Comparison of ENCODE assay signal across 23 cellular contexts in genomic region chr12:105906545-105906944, GRCh38.
"Had no signal": no experiment of that assay in that cellular context is flagged by ENCODE, and none has a peak within 500 bp of the region (broad histone marks: within the 10 kb centered on the region; RNA-seq: fewer than 3 reads in every experiment).

No MANE protein-coding gene starts in this region.

- H3K4me1 Mint-ChIP-seq: activated B cell treated with CpG ODN at 0.5 μM for 24 hours; activated CD4-positive, alpha-beta T cell treated with anti-CD3 and anti-CD28 coated beads for 36 hours; activated T-helper 17 cell treated with anti-CD3 and anti-CD28 coated beads, Interleukin-2, amount 50 U/mL, for 72 hours; memory B cell; naive B cell had no signal

- H3K9me3 Mint-ChIP-seq: activated B cell treated with CpG ODN at 0.5 μM for 24 hours; activated T-cell treated with anti-CD3 and anti-CD28 coated beads, Interleukin-2, amount 50 U/mL, for 24 hours; activated T-helper 17 cell treated with anti-CD3 and anti-CD28 coated beads, Interleukin-2, amount 50 U/mL, for 72 hours; memory B cell; T-helper 1 cell treated with Interleukin-12 subunit alpha and Interleukin-12 subunit beta and Interleukin-4 antibody, amounts not matched to agents 30 μg/mL and 1 μg/mL, for 36 hours had no signal

- H3K4me3 ChIP-seq: adrenal gland, upper lobe of left lung had no signal

- H3K4me1 ChIP-seq: adrenal gland, upper lobe of left lung had no signal

- H3K27ac Mint-ChIP-seq: activated B cell treated with CpG ODN at 0.5 μM for 24 hours; activated CD4-positive, alpha-beta T cell treated with anti-CD3 and anti-CD28 coated beads for 36 hours; activated naive CD4-positive, alpha-beta T cell treated with anti-CD3 and anti-CD28 coated beads, Interleukin-2, amount 50 U/mL, for 72 hours; activated T-cell treated with anti-CD3 and anti-CD28 coated beads, Interleukin-2, amount 50 U/mL, for 24 hours; activated T-helper 17 cell treated with anti-CD3 and anti-CD28 coated beads, Interleukin-2, amount 50 U/mL, for 72 hours; memory B cell; naive B cell; progenitor cell of endocrine pancreas; T-helper 1 cell treated with Interleukin-12 subunit alpha and Interleukin-12 subunit beta and Interleukin-4 antibody, amounts not matched to agents 30 μg/mL and 1 μg/mL, for 36 hours had no signal

- H3K36me3 Mint-ChIP-seq: activated naive CD4-positive, alpha-beta T cell treated with anti-CD3 and anti-CD28 coated beads, Interleukin-2, amount 50 U/mL, for 72 hours; memory B cell; naive B cell had no signal

- H3K27ac ChIP-seq: adrenal gland, upper lobe of left lung had no signal

- H3K4me3 Mint-ChIP-seq: activated B cell treated with CpG ODN at 0.5 μM for 24 hours; activated CD4-positive, alpha-beta T cell treated with anti-CD3 and anti-CD28 coated beads for 36 hours; activated T-cell treated with anti-CD3 and anti-CD28 coated beads, Interleukin-2, amount 50 U/mL, for 24 hours; activated T-helper 17 cell treated with anti-CD3 and anti-CD28 coated beads, Interleukin-2, amount 50 U/mL, for 72 hours; memory B cell; naive B cell; T-helper 1 cell treated with Interleukin-12 subunit alpha and Interleukin-12 subunit beta and Interleukin-4 antibody, amounts not matched to agents 30 μg/mL and 1 μg/mL, for 36 hours had no signal

- FAIRE-seq: endometrium, frontal cortex, islet of Langerhans had no signal

- ATAC-seq: activated CD4-positive, alpha-beta T cell treated with anti-CD3 and anti-CD28 coated beads for 36 hours; activated naive CD4-positive, alpha-beta T cell treated with anti-CD3 and anti-CD28 coated beads, Interleukin-2, amount 50 U/mL, for 72 hours; activated T-helper 17 cell treated with anti-CD3 and anti-CD28 coated beads, Interleukin-2, amount 50 U/mL, for 72 hours had no signal

- H3K36me3 ChIP-seq: adrenal gland, upper lobe of left lung had no signal

- DNase-seq: activated B cell treated with CpG ODN at 0.5 μM for 24 hours; activated CD4-positive, alpha-beta T cell treated with anti-CD3 and anti-CD28 coated beads for 36 hours; activated CD4-positive, alpha-beta T cell treated with anti-CD3 and anti-CD28 coated beads, Interleukin-2, amount 50 U/mL, for 4 hours; activated CD8-positive, alpha-beta memory T cell treated with anti-CD3 and anti-CD28 coated beads for 24 hours; activated CD8-positive, alpha-beta memory T cell treated with anti-CD3 and anti-CD28 coated beads, Interleukin-2, amount 50 U/mL, for 4 hours; activated T-cell treated with anti-CD3 and anti-CD28 coated beads, Interleukin-2, amount 50 U/mL, for 24 hours; adrenal gland; cerebellar nuclear complex; erythroblast; hippocampal formation; naive B cell; occipital lobe; stimulated activated CD4-positive, alpha-beta T cell treated with anti-CD3 and anti-CD28 coated beads, Interleukin-4, amount 100 ng/mL, for 24 hours; stimulated activated naive CD4-positive, alpha-beta T cell treated with Interleukin-2 at 50 U/mL for 16 hours; upper lobe of left lung had no signal

- H3K27me3 ChIP-seq: adrenal gland, upper lobe of left lung had no signal

- H3K27me3 Mint-ChIP-seq: activated B cell treated with CpG ODN at 0.5 μM for 24 hours; activated CD4-positive, alpha-beta T cell treated with anti-CD3 and anti-CD28 coated beads for 36 hours; activated T-cell treated with anti-CD3 and anti-CD28 coated beads, Interleukin-2, amount 50 U/mL, for 24 hours had no signal

- H3K9me3 ChIP-seq: adrenal gland, upper lobe of left lung had no signal
